In the genomic region with DNA sequence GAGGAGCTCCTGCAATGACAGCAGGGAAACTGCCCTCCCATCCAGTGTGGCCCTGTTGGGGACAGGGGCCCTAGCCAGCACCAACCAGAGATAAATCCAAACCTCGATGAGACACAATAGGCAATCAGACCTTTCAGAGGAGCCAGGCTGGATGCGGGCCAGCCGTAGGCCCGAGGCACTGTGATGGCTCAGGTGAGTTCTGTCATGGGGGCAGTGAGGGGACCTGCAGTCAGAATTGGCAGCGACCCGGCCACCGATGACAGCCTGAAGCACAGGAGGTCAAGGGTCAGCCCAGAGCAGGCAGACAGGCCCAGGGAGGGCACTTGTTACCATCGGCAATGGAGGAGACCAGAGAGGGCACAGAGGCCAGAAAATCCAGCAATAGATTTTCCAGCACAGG, we compare ENCODE assay signal across 14 cellular contexts.
DNase-seq lines count a peak whose midpoint lies in the region; ATAC-seq and TF ChIP-seq lines count a peak whose summit lies in the region.
"Had no signal": no experiment of that assay in that cellular context is flagged by ENCODE, and none has a peak within 500 bp of the region (broad histone marks: within the 10 kb centered on the region; RNA-seq: fewer than 3 reads in every experiment).

No MANE protein-coding gene starts in this region.

- no peak for TF ChIP-seq RAD21 in IMR-90 (IDR thresholded peaks at IDR 0.05; ENCODE audit: low read length)

- H3K14ac ChIP-seq in IMR-90 (replicated peaks; ENCODE audit: low read depth, low read length): no peak overlapping the region
- no peak overlapping the region for H3K14ac ChIP-seq in neuronal stem cell (ENCODE audit: low read length)

- H3K4me3 ChIP-seq in IMR-90 (ENCODE audit: insufficient read depth, low read depth, low read length) (no peak overlapping the region), neuronal stem cell (ENCODE audit: low read length in 2 of 2) (no peak overlapping the region)

- no peak overlapping the region for H3K4me3 Mint-ChIP-seq in dendritic cell treated with granulocyte-macrophage colony-stimulating factor and Interleukin-4, amounts not matched to agents 40 ng/mL and 50 ng/mL, for 4 days
- H3K4me3 Mint-ChIP-seq: CD4-positive, alpha-beta memory T cell had no signal

- POLR2A ChIA-PET in IMR-90 (lab: Charles Lee; ENCODE audit: unreplicated experiment): interaction anchor here (0.5 kb wide), 1 partner anchor 461 kb away, joined by 3 read pairs; no protein-coding TSS in a partner anchor

- H3K4ac ChIP-seq in IMR-90 (ENCODE audit: low read depth, low read length) (no peak overlapping the region), neuronal stem cell (ENCODE audit: low read length) (no peak overlapping the region)

- H2BK15ac ChIP-seq in IMR-90 (ENCODE audit: low read depth, low read length): no peak overlapping the region
- peak overlapping the region; percentile 14 for H2BK15ac ChIP-seq in neuronal stem cell (ENCODE audit: low read length)

- no peaks in the 10 kb centered on the region for H4K20me1 ChIP-seq in IMR-90 (ENCODE audit: insufficient read depth, low read length)

- BruUV-seq in IMR-90 (replicated peaks; lab: Mats Ljungman, UMichigan): no TSS peak

- H3K9me3 ChIP-seq in IMR-90 (ENCODE audit: control insufficient read depth, insufficient read depth, low read length) (no peaks in the 10 kb centered on the region), neuronal stem cell (replicated peaks in 1 of 2; ENCODE audit: control insufficient read depth in 2 of 2, insufficient read depth in 1 of 2, low read depth in 1 of 2, low read length in 2 of 2) (no peaks in the 10 kb centered on the region)

- no peak overlapping the region for H3K4me2 ChIP-seq in IMR-90 (ENCODE audit: low read depth, low read length)
- H3K4me2 ChIP-seq in neuronal stem cell (ENCODE audit: insufficient read depth, low read length, poor library complexity, severe bottlenecking): no peak overlapping the region

- H3K79me1 ChIP-seq in IMR-90 (ENCODE audit: low read depth in 1 of 2, low read length in 2 of 2) (no peaks in the 10 kb centered on the region), neuronal stem cell (ENCODE audit: low read depth, low read length) (no peaks in the 10 kb centered on the region)

- no peaks in the 10 kb centered on the region for H3K9me3 Mint-ChIP-seq in dendritic cell treated with granulocyte-macrophage colony-stimulating factor and Interleukin-4, amounts not matched to agents 40 ng/mL and 50 ng/mL, for 4 days

- H4K5ac ChIP-seq in IMR-90 (ENCODE audit: low read depth, low read length): no peak overlapping the region

- H3K27ac Mint-ChIP-seq in dendritic cell treated with granulocyte-macrophage colony-stimulating factor and Interleukin-4, amounts not matched to agents 40 ng/mL and 50 ng/mL, for 4 days: peak overlapping the region; percentile 5

- no peak overlapping the region for H2AK5ac ChIP-seq in IMR-90 (ENCODE audit: low read depth, low read length)
- peak overlapping the region; percentile 19 for H2AK5ac ChIP-seq in neuronal stem cell (ENCODE audit: low read depth, low read length)

- no peaks in the 10 kb centered on the region for H3K36me3 ChIP-seq in IMR-90 (ENCODE audit: control insufficient read depth, insufficient read depth, low read length)
- no peaks in the 10 kb centered on the region for H3K36me3 ChIP-seq in neuronal stem cell (replicated peaks in 1 of 2; ENCODE audit: control insufficient read depth in 2 of 2, insufficient read depth in 2 of 2, low read length in 2 of 2)

- H3K9ac ChIP-seq in IMR-90 (ENCODE audit: low read depth, low read length): no peak overlapping the region
- H3K9ac ChIP-seq in neuronal stem cell (ENCODE audit: low read depth, low read length, poor library complexity): no peak overlapping the region

- no peak for TF ChIP-seq POLR2A in IMR-90 (IDR thresholded peaks at IDR 0.05; ENCODE audit: low read depth, low read length)

- dilution Hi-C loops in IMR-90 (cut with HindIII; ENCODE audit: low sequenced_read_pairs, unreplicated experiment): no loop called here

- H3K4me1 ChIP-seq in IMR-90 (ENCODE audit: control insufficient read depth, insufficient read depth, low read length) (no peaks in the 10 kb centered on the region), neuronal stem cell (ENCODE audit: control insufficient read depth in 2 of 2, insufficient read depth in 1 of 2, low read depth in 1 of 2, low read length in 2 of 2) (peaks cover 0 to 1% of the 10 kb centered on the region in 2 donors)

- H3K27me3 ChIP-seq in IMR-90 (ENCODE audit: control insufficient read depth, insufficient read depth, low read length): no peaks in the 10 kb centered on the region
- no peaks in the 10 kb centered on the region for H3K27me3 ChIP-seq in neuronal stem cell (ENCODE audit: control insufficient read depth in 3 of 3, insufficient read depth in 3 of 3, low read depth in 1 of 3, low read length in 3 of 3)

- ATAC-seq in IMR-90 (ENCODE audit: low read depth): no peak

- no peak overlapping the region for H2AFZ ChIP-seq in IMR-90 (replicated peaks; ENCODE audit: low read length, poor library complexity)
- no peak overlapping the region for H2AFZ ChIP-seq in neuronal stem cell (ENCODE audit: low read length)

- no peak overlapping the region for H4K8ac ChIP-seq in IMR-90 (ENCODE audit: low read depth in 2 of 2, low read length in 2 of 2)
- H4K8ac ChIP-seq in neuronal stem cell (ENCODE audit: low read depth, low read length): no peak overlapping the region

- H2BK5ac ChIP-seq in IMR-90 (ENCODE audit: low read depth, low read length, poor library complexity, severe bottlenecking) (no peak overlapping the region), neuronal stem cell (ENCODE audit: low read length) (no peak overlapping the region)

- peaks cover 7% of the 10 kb centered on the region for H3K4me1 Mint-ChIP-seq in dendritic cell treated with granulocyte-macrophage colony-stimulating factor and Interleukin-4, amounts not matched to agents 40 ng/mL and 50 ng/mL, for 4 days (ENCODE audit: low read depth)
- H3K4me1 Mint-ChIP-seq: CD4-positive, alpha-beta memory T cell had no signal

- 89% methylated on average over 5 of the region's 8 CpGs; no CpG with 5 or more reads in 1 of the 2 experiments for WGBS in IMR-90 (ENCODE audit: extremely low coverage in 2 of 2, insufficient read length in 1 of 2), 2 experiments
- no CpG with 5 or more reads among the region's 8 CpGs for whole genome bisulfite sequencing in neuronal stem cell (ENCODE audit: extremely low coverage in 2 of 2, insufficient read length in 2 of 2, insufficient replicate concordance in 1 of 2), 2 donors

- no peak overlapping the region for H2BK120ac ChIP-seq in IMR-90 (ENCODE audit: low read depth, low read length)
- no peak overlapping the region for H2BK120ac ChIP-seq in neuronal stem cell (ENCODE audit: low read depth, low read length)

- intact Hi-C loops in IMR-90 (cut with micrococcal nuclease): no loop called here
- intact Hi-C loops in dendritic cell treated with granulocyte-macrophage colony-stimulating factor and Interleukin-4, amounts not matched to agents 40 ng/mL and 50 ng/mL, for 4 days (cut with micrococcal nuclease): no loop called here

- H3K18ac ChIP-seq in IMR-90 (ENCODE audit: low read depth, low read length) (no peak overlapping the region), neuronal stem cell (ENCODE audit: low read length) (no peak overlapping the region)

- H4K91ac ChIP-seq in IMR-90 (ENCODE audit: insufficient read depth, low read depth, low read length): no peak overlapping the region
- no peak overlapping the region for H4K91ac ChIP-seq in neuronal stem cell (ENCODE audit: low read depth, low read length, poor library complexity)

- no peak for TF ChIP-seq CTCF in IMR-90 (conservative IDR thresholded peaks at IDR 0.05; ENCODE audit: low read depth, low read length)

- H3K56ac ChIP-seq in IMR-90 (ENCODE audit: extremely low read depth, insufficient read depth, low read length): no peak overlapping the region

- CTCF ChIA-PET in IMR-90 (lab: Yijun Ruan, JAX): no interaction called here

- H3K27ac ChIP-seq in IMR-90 (ENCODE audit: insufficient read depth, low read length): no peak overlapping the region
- no peak overlapping the region for H3K27ac ChIP-seq in neuronal stem cell (replicated peaks; ENCODE audit: low read length)

- H2BK12ac ChIP-seq in neuronal stem cell (ENCODE audit: low read length): no peak overlapping the region

- in situ Hi-C loops in IMR-90 (cut with MboI; ENCODE audit: low sequenced_read_pairs): no loop called here

- no peak overlapping the region for H2BK20ac ChIP-seq in IMR-90 (ENCODE audit: low read depth, low read length)

- H3K23ac ChIP-seq in IMR-90 (ENCODE audit: low read depth, low read length) (no peak overlapping the region), neuronal stem cell (ENCODE audit: low read depth, low read length, poor library complexity) (no peak overlapping the region)

- no peaks in the 10 kb centered on the region for H3K27me3 Mint-ChIP-seq in dendritic cell treated with granulocyte-macrophage colony-stimulating factor and Interleukin-4, amounts not matched to agents 40 ng/mL and 50 ng/mL, for 4 days
- H3K27me3 Mint-ChIP-seq: CD4-positive, alpha-beta memory T cell had no signal

- H3K36me3 Mint-ChIP-seq in dendritic cell treated with granulocyte-macrophage colony-stimulating factor and Interleukin-4, amounts not matched to agents 40 ng/mL and 50 ng/mL, for 4 days (ENCODE audit: low read depth): no peaks in the 10 kb centered on the region
- H3K36me3 Mint-ChIP-seq: CD4-positive, alpha-beta memory T cell had no signal

- H3K9me1 ChIP-seq in IMR-90 (ENCODE audit: insufficient read depth, low read length): no peaks in the 10 kb centered on the region

- peak overlapping the region; percentile 19 for H2AK9ac ChIP-seq in IMR-90 (replicated peaks; ENCODE audit: low read depth, low read length, poor library complexity)

- DNase-seq in IMR-90 (no peak), neuronal stem cell (ENCODE audit: low spot score) (no peak), COLO829 (ENCODE audit: low spot score) (no peak), DMS79 treated with DMSO at 0.1 percent for 48 hours (lab: John Stamatoyannopoulos, UW) (no peak)
- no peak for DNase-seq in activated CD4-positive, alpha-beta T cell treated with anti-CD3 and anti-CD28 coated beads, Interleukin-2, amount 50 U/mL, for 4 hours
- DNase-seq: C1 segment of cervical spinal cord; CD4-positive, alpha-beta memory T cell; DMS 273 treated with DMSO at 0.1 percent for 48 hours; DMS79; GF-D8; GOT3; H7; HCEC 1CT had no signal

TF ChIP-seq in IMR-90, 13 proteins besides CTCF, POLR2A, EP300 and RAD21 (continues in another document):
- TF ChIP-seq SMC3 (IDR thresholded peaks at IDR 0.05; ENCODE audit: low read depth, low read length) (no peak), NFE2L2 (IDR thresholded peaks at IDR 0.05; ENCODE audit: low read depth, low read length) (no peak), BHLHE40 (IDR thresholded peaks at IDR 0.05; ENCODE audit: low read depth, low read length) (no peak), MAZ (IDR thresholded peaks at IDR 0.05; ENCODE audit: borderline replicate concordance, low read depth, low read length) (no peak), MAFK (IDR thresholded peaks at IDR 0.05; ENCODE audit: low read depth, low read length) (no peak), RFX5 (IDR thresholded peaks at IDR 0.05; ENCODE audit: low read depth, low read length) (no peak)
